Comparison of ENCODE assay signal across 8 cellular contexts in the genomic region with DNA sequence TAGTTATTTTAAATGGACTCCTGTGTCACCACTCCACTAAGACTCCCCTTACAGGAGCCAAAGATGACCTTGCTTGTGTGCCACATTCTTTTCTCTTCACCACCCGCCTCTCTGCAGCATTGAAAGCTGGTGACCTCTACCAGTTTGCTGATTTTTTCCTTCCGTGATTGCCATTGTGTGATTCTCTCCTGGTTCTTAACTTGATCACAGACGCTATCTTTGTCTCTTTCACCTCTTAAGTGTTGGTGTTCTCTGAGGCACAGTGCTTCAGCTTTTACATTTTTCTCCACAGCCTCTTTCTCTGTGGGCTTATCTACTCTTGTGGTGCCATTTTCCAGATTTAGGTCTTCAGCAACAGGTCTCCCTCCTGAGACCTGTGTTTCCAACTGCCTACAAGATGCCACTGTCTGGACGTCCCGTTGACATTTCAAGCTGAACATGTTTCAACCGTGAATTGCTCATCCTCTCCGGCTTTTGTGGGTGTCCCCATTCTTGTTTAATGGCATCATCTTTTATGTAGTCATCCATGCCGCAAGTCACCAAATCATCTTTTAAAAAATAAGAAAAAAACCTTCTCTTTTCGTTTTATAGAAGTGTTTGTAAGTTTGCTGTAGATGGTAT. TPM values are rescaled to one million over a fixed set of nuclear protein-coding genes. Genes with fewer than 3 reads are reported as not detected.
A peak's percentile ranks its signal among the peaks of the same experiment; 100 is the strongest.
DNase-seq lines count a peak whose midpoint lies in the region; ATAC-seq and TF ChIP-seq lines count a peak whose summit lies in the region.

No MANE protein-coding gene starts in this region.

- H3K36me3 ChIP-seq in CD8-positive, alpha-beta T cell (ENCODE audit: insufficient read depth, low read length) = no peaks in the 10 kb centered on the region
- no peaks in the 10 kb centered on the region for H3K36me3 ChIP-seq in psoas muscle (ENCODE audit: insufficient read depth in 1 of 2, low read depth in 1 of 2)

- ATAC-seq in CD8-positive, alpha-beta T cell = no peak
- peak; percentile 60 to 87 (median 76) for ATAC-seq in psoas muscle
- no peak for ATAC-seq in GM19324 (IDR thresholded peaks at IDR 0.05; ENCODE audit: low FRiP score, unreplicated experiment)
- ATAC-seq in HG03469 (IDR thresholded peaks at IDR 0.05; ENCODE audit: unreplicated experiment) = no peak

- H3K4me3 ChIP-seq in CD8-positive, alpha-beta T cell (ENCODE audit: low read depth, low read length) = no peak overlapping the region
- H3K4me3 ChIP-seq in psoas muscle = no peak overlapping the region

- POLR2A ChIA-PET in CD8-positive, alpha-beta T cell (lab: Charles Lee) = interaction anchor here (1.0 to 1.5 kb wide), 2 partner anchors 27 to 52 kb away, joined by 3 to 5 read pairs; a partner anchor contains a TSS
- POLR2A ChIA-PET in RWPE1 (lab: Yijun Ruan, JAX; ENCODE audit: low non-redundant PET) = no interaction called here

- no peaks in the 10 kb centered on the region for H3K27me3 Mint-ChIP-seq in CD8-positive, alpha-beta T cell (ENCODE audit: low read depth)
- no peaks in the 10 kb centered on the region for H3K27me3 Mint-ChIP-seq in dendritic cell treated with granulocyte-macrophage colony-stimulating factor and Interleukin-4, amounts not matched to agents 40 ng/mL and 50 ng/mL, for 4 days

- TF ChIP-seq CTCF in CD8-positive, alpha-beta T cell (IDR thresholded peaks at IDR 0.05) = no peak
- TF ChIP-seq CTCF in RWPE1 (conservative IDR thresholded peaks at IDR 0.05; ENCODE audit: low read depth) (no peak), psoas muscle (IDR thresholded peaks at IDR 0.05) (no peak)

- peaks cover 2% of the 10 kb centered on the region for H3K9me3 Mint-ChIP-seq in CD8-positive, alpha-beta T cell
- H3K9me3 Mint-ChIP-seq in dendritic cell treated with granulocyte-macrophage colony-stimulating factor and Interleukin-4, amounts not matched to agents 40 ng/mL and 50 ng/mL, for 4 days = peaks cover 5% of the 10 kb centered on the region

- H3K4me1 ChIP-seq in CD8-positive, alpha-beta T cell (ENCODE audit: insufficient read depth, low read length) = peaks cover 45% of the 10 kb centered on the region
- peaks cover 68% of the 10 kb centered on the region for H3K4me1 ChIP-seq in psoas muscle

- intact Hi-C loops in CD8-positive, alpha-beta T cell (cut with DNase I, micrococcal nuclease) = loop anchor here in 1 of 2 experiments (5.0 kb wide), 1 partner anchor 37 kb away; no protein-coding TSS in a partner anchor
- intact Hi-C loops in dendritic cell treated with granulocyte-macrophage colony-stimulating factor and Interleukin-4, amounts not matched to agents 40 ng/mL and 50 ng/mL, for 4 days (cut with micrococcal nuclease) = no loop called here
- intact Hi-C loops in psoas muscle (cut with DNase I) = no loop called here

- peaks cover 76% of the 10 kb centered on the region for H3K4me1 Mint-ChIP-seq in CD8-positive, alpha-beta T cell (ENCODE audit: low read depth)
- peaks cover 81% of the 10 kb centered on the region for H3K4me1 Mint-ChIP-seq in dendritic cell treated with granulocyte-macrophage colony-stimulating factor and Interleukin-4, amounts not matched to agents 40 ng/mL and 50 ng/mL, for 4 days (ENCODE audit: low read depth)

- H3K9me3 ChIP-seq in CD8-positive, alpha-beta T cell (ENCODE audit: low read length) = no peaks in the 10 kb centered on the region
- no peaks in the 10 kb centered on the region for H3K9me3 ChIP-seq in psoas muscle

- no peak overlapping the region for H3K27ac ChIP-seq in CD8-positive, alpha-beta T cell (ENCODE audit: low read depth, low read length)
- H3K27ac ChIP-seq in RWPE1 (no peak overlapping the region; the same call in 1 of the 2 replicates), psoas muscle (peak overlapping the region; percentile 54), caudate nucleus (ENCODE audit: low read depth, low read length) (no peak overlapping the region)

- 41 to 63% (median 50%) methylated on average over 9 of the region's 9 CpGs for WGBS in psoas muscle, 3 donors

- no peak for DNase-seq in CD8-positive, alpha-beta T cell
- DNase-seq in RWPE1 (ENCODE audit: low spot score) (peak; percentile 55), psoas muscle (no peak), caudate nucleus (lab: John Stamatoyannopoulos, UW) (no peak), NCI-H82 treated with DMSO at 0.1 percent for 48 hours (lab: John Stamatoyannopoulos, UW; ENCODE audit: unreplicated experiment) (no peak)

- peak overlapping the region; percentile 9 for H3K4me3 Mint-ChIP-seq in CD8-positive, alpha-beta T cell
- peak overlapping the region; percentile 41 for H3K4me3 Mint-ChIP-seq in dendritic cell treated with granulocyte-macrophage colony-stimulating factor and Interleukin-4, amounts not matched to agents 40 ng/mL and 50 ng/mL, for 4 days

- CTCF ChIA-PET in CD8-positive, alpha-beta T cell (lab: Charles Lee) = interaction anchor here (0.6 kb wide), 1 partner anchor 47 kb away, joined by 3 read pairs; no protein-coding TSS in a partner anchor
- CTCF ChIA-PET in RWPE1 (lab: Yijun Ruan, JAX) = no interaction called here

- H3K27ac Mint-ChIP-seq in CD8-positive, alpha-beta T cell = no peak overlapping the region
- H3K27ac Mint-ChIP-seq in dendritic cell treated with granulocyte-macrophage colony-stimulating factor and Interleukin-4, amounts not matched to agents 40 ng/mL and 50 ng/mL, for 4 days = peak overlapping the region; percentile 82

- H3K36me3 Mint-ChIP-seq in CD8-positive, alpha-beta T cell = peaks cover 18% of the 10 kb centered on the region
- H3K36me3 Mint-ChIP-seq in dendritic cell treated with granulocyte-macrophage colony-stimulating factor and Interleukin-4, amounts not matched to agents 40 ng/mL and 50 ng/mL, for 4 days (ENCODE audit: low read depth) = peaks cover 51% of the 10 kb centered on the region

- no peaks in the 10 kb centered on the region for H3K27me3 ChIP-seq in CD8-positive, alpha-beta T cell (ENCODE audit: insufficient read depth, low read length)
- no peaks in the 10 kb centered on the region for H3K27me3 ChIP-seq in psoas muscle (ENCODE audit: insufficient read depth in 3 of 3, low read length in 2 of 3)

RNA-seq across cellular contexts. Expression of a gene that starts 26.5 kb away (rescaled TPM):
- 10 to 100 TPM; 57.4 to 69.5 TPM for total RNA-seq in CD8-positive, alpha-beta T cell
- 10 to 100 TPM; 39.7 to 72.2 (median 50.6) TPM for total RNA-seq in psoas muscle
- 10 to 100 TPM; 31.1 to 58.7 (median 37.7) TPM for polyA plus RNA-seq in psoas muscle

Comparison
In these comparisons a context has a peak if more than half of its experiments do, and no peak if none do; other contexts are left out.
1. ATAC-seq: peak in psoas muscle (4 of 4); none in CD8-positive, alpha-beta T cell (single experiment), GM19324 (single experiment) and HG03469 (single experiment).